ENCODE assay signal across 19 cellular contexts in the genomic region with DNA sequence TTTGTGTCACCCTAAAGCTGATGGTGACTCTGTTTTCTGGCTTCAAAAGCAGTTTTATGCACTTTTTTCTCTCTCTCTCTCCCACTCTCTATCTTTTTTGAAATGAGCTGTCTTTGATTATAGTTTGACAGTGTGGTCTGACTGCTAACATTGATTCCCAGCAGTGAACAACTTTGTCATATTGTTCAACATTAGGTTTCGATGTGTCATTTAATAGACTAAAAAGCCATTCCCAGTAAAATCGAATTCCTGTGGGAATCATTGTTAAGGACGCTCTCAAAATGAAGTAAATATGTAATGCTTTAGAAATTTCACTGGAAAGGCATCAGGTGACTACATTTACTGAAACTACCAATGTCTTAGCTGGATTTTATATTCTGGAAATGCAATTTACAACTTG.
"Had no signal": no experiment of that assay in that cellular context is flagged by ENCODE, and none has a peak within 500 bp of the region (broad histone marks: within the 10 kb centered on the region; RNA-seq: fewer than 3 reads in every experiment).

No MANE protein-coding gene starts in this region.

- FAIRE-seq: endothelial cell of umbilical vein had no signal

- H3K36me3 ChIP-seq: adrenal gland, esophagus squamous epithelium, left lung, ovary, right lobe of liver, spleen, thoracic aorta, upper lobe of left lung, WERI-Rb-1 had no signal

- ATAC-seq: activated T-cell treated with anti-CD3 and anti-CD28 coated beads, Interleukin-2, amount 50 U/mL, for 72 hours; left lung; naive thymus-derived CD8-positive, alpha-beta T cell; psoas muscle; stimulated activated naive B cell treated with anti-CD40 and anti-IgM and Interleukin-4, amounts not matched to agents 10 μg/mL and 1 μg/mL and 100 μg/mL, for 72 hours had no signal

- H3K27me3 ChIP-seq: adrenal gland, esophagus squamous epithelium, left lung, ovary, right lobe of liver, spleen, upper lobe of left lung had no signal

- DNase-seq: activated CD4-positive, alpha-beta T cell treated with anti-CD3 and anti-CD28 coated beads for 1 hour; activated CD4-positive, alpha-beta T cell treated with anti-CD3 and anti-CD28 coated beads, Interleukin-2, amount 50 U/mL, for 4 hours; activated gamma-delta T cell; activated T-cell treated with anti-CD3 and anti-CD28 coated beads, Interleukin-2, amount 50 U/mL, for 72 hours; adrenal gland; effector CD4-positive, alpha-beta T cell; esophagus squamous epithelium; islet precursor cell; left lung; naive thymus-derived CD8-positive, alpha-beta T cell; ovary; psoas muscle; right lobe of liver; spleen; stimulated activated naive B cell treated with anti-CD40 and anti-IgM and Interleukin-4, amounts not matched to agents 10 μg/mL and 1 μg/mL and 100 μg/mL, for 72 hours; upper lobe of left lung; WERI-Rb-1 had no signal

- H3K27ac ChIP-seq: adrenal gland, esophagus squamous epithelium, left lung, ovary, psoas muscle, right lobe of liver, spleen, thoracic aorta, upper lobe of left lung, WERI-Rb-1 had no signal

- H3K4me3 ChIP-seq: adrenal gland, esophagus squamous epithelium, left lung, ovary, psoas muscle, right lobe of liver, spleen, thoracic aorta, upper lobe of left lung had no signal

- H3K9me3 ChIP-seq: adrenal gland, esophagus squamous epithelium, ovary, psoas muscle, right lobe of liver, spleen, thoracic aorta, upper lobe of left lung had no signal

- H3K4me1 ChIP-seq: adrenal gland, esophagus squamous epithelium, left lung, psoas muscle, spleen had no signal
